ENCODE assay signal across 13 cellular contexts in the genomic region with DNA sequence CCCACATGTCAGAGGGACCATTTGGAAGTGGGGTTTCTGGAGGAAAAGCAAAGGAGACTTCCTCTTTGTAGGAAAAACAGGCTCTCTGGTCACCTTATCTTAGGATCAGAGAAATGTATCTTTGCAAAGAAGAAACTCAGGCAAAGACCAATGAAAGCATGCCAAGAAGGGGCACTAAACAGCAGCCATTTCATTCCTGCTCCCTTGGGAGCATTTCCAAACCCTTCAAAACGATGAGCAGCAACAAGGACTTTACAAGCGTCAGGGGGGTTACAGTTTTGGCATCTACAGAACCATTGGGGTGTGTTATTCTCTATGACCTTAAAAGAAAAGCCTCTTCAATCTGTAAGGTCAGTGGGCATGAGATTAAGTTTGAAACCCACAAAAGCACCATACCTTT.
DNase-seq lines count a peak whose midpoint lies in the region; ATAC-seq and TF ChIP-seq lines count a peak whose summit lies in the region.
"Had no signal": no experiment of that assay in that cellular context is flagged by ENCODE, and none has a peak within 500 bp of the region (broad histone marks: within the 10 kb centered on the region; RNA-seq: fewer than 3 reads in every experiment).

No MANE protein-coding gene starts in this region.

- H3K27ac ChIP-seq in BLaER1, result peak overlapping the region; percentile 70; the same call in 1 of the 2 replicates
- peak overlapping the region; percentile 70 for H3K27ac ChIP-seq in hepatocyte
- peak overlapping the region; percentile 93 for H3K27ac ChIP-seq in skeletal muscle tissue (ENCODE audit: low read depth, low read length)
- H3K27ac ChIP-seq: KMS-11 had no signal

- H3K4me1 ChIP-seq in BLaER1 (peaks cover 44% of the 10 kb centered on the region), adipocyte (ENCODE audit: control insufficient read depth, insufficient read depth, low read length) (peaks cover 56% of the 10 kb centered on the region), hepatocyte (ENCODE audit: insufficient read depth) (peaks cover 58% of the 10 kb centered on the region), skeletal muscle tissue (ENCODE audit: control insufficient read depth in 3 of 3, insufficient read depth in 3 of 3, low read length in 3 of 3) (peaks cover 67 to 73% (median 70%) of the 10 kb centered on the region in 3 donors)

- peaks cover 5% of the 10 kb centered on the region for H3K79me2 ChIP-seq in hepatocyte

- H3K4me3 ChIP-seq in BLaER1 (no peak overlapping the region), adipocyte (ENCODE audit: low read length) (peak overlapping the region; percentile 14), hepatocyte (no peak overlapping the region), skeletal muscle tissue (ENCODE audit: low read length in 3 of 3) (no peak overlapping the region)

- H3K9me3 ChIP-seq in BLaER1 (no peaks in the 10 kb centered on the region), adipocyte (ENCODE audit: control insufficient read depth, low read length) (no peaks in the 10 kb centered on the region), hepatocyte (ENCODE audit: low read depth) (no peaks in the 10 kb centered on the region), skeletal muscle tissue (ENCODE audit: control insufficient read depth in 3 of 3, low read length in 3 of 3) (no peaks in the 10 kb centered on the region)

- WGBS in hepatocyte (ENCODE audit: low lambda C conversion rate, missing lambda C conversion rate), result 79% methylated on average over 2 of the region's 2 CpGs

- peaks cover 80% of the 10 kb centered on the region for H3K36me3 ChIP-seq in BLaER1
- H3K36me3 ChIP-seq in adipocyte (ENCODE audit: control insufficient read depth, insufficient read depth, low read length, severe bottlenecking), result peaks cover 13% of the 10 kb centered on the region
- no peaks in the 10 kb centered on the region for H3K36me3 ChIP-seq in hepatocyte (replicated peaks; ENCODE audit: insufficient read depth, low read depth)
- H3K36me3 ChIP-seq in skeletal muscle tissue (ENCODE audit: control insufficient read depth in 3 of 3, insufficient read depth in 3 of 3, low read length in 3 of 3), result peaks cover 4 to 12% (median 8%) of the 10 kb centered on the region in 3 donors

- in situ Hi-C loops in GM13977 (cut with MboI; ENCODE audit: low pct_unique_long_range_greater_than_20kb, low sequenced_read_pairs, unreplicated experiment), result no loop called here

- H3K27me3 ChIP-seq in BLaER1 (no peaks in the 10 kb centered on the region), adipocyte (replicated peaks; ENCODE audit: control insufficient read depth, insufficient read depth, low read length) (no peaks in the 10 kb centered on the region), hepatocyte (no peaks in the 10 kb centered on the region), skeletal muscle tissue (ENCODE audit: control insufficient read depth in 3 of 3, insufficient read depth in 3 of 3, low read length in 3 of 3) (no peaks in the 10 kb centered on the region)

- H3K9me2 ChIP-seq in hepatocyte (replicated peaks; ENCODE audit: insufficient read depth), result no peaks in the 10 kb centered on the region

- ATAC-seq in esophagus mucosa, result no peak

- DNase-seq in adipocyte (ENCODE audit: low read depth) (no peak), hepatocyte (ENCODE audit: low spot score) (no peak), NCI-H774 (lab: John Stamatoyannopoulos, UW) (no peak), GM13977 (ENCODE audit: low spot score) (no peak), COLO668 (lab: John Stamatoyannopoulos, UW; ENCODE audit: unreplicated experiment) (no peak)
- DNase-seq: activated naive CD4-positive, alpha-beta T cell treated with anti-CD3 and anti-CD28 coated beads for 36 hours; cortex of kidney; islet precursor cell; NCI-H1694 treated with DMSO at 0.1 percent for 48 hours had no signal

- H4K20me1 ChIP-seq in BLaER1, result peaks cover 20% of the 10 kb centered on the region
- H4K20me1 ChIP-seq in hepatocyte (ENCODE audit: insufficient read depth, poor library complexity, severe bottlenecking), result no peaks in the 10 kb centered on the region

- no peak overlapping the region for H2AFZ ChIP-seq in hepatocyte

- H3K4me2 ChIP-seq in BLaER1 (peak overlapping the region; percentile 74), hepatocyte (no peak overlapping the region)
- H3K4me2 ChIP-seq: KMS-11 had no signal

- H3K9ac ChIP-seq in BLaER1 (no peak overlapping the region), adipocyte (ENCODE audit: low read length) (peak overlapping the region; percentile 84), skeletal muscle tissue (ENCODE audit: low read depth in 1 of 3, low read length in 3 of 3) (peak overlapping the region in 1 of 3 donors; percentile 68)
- H3K9ac ChIP-seq: KMS-11 had no signal

- TF ChIP-seq CTCF in hepatocyte (IDR thresholded peaks at IDR 0.05; ENCODE audit: poor library complexity) (no peak), GM13977 (IDR thresholded peaks at IDR 0.05; ENCODE audit: extremely low read depth, insufficient read depth, missing control alignments) (no peak)
